In genomic region chr9:90801507-90802289, GRCh38 we compare ENCODE assay signal across 8 cellular contexts. TPM values are rescaled to one million over a fixed set of nuclear protein-coding genes. Genes with fewer than 3 reads are reported as not detected.
DNase-seq lines count a peak whose midpoint lies in the region; ATAC-seq and TF ChIP-seq lines count a peak whose summit lies in the region.

Gene SYK, plus strand, starts transcription at chr9:90801819. Its CDS starts 42,080 bp downstream, at chr9:90843899.

- TF ChIP-seq POLR2A in GM18505 (IDR thresholded peaks at IDR 0.05; ENCODE audit: borderline replicate concordance, extremely low read depth, insufficient read depth, insufficient read length): peak; percentile 61

- POLR2A ChIA-PET in A673 (lab: Charles Lee; ENCODE audit: low non-redundant PET): no interaction called here

- peak within 1 kb of the TSS; percentile 99 for H3K4me2 ChIP-seq in OCI-LY3 (ENCODE audit: low read length)

- intact Hi-C loops in A673 (cut with micrococcal nuclease; ENCODE audit: unreplicated experiment): no loop called here

- peak within 1 kb of the TSS; percentile 53 for H3K4me3 ChIP-seq in A673 (ENCODE audit: low read depth, low read length, poor library complexity, severe bottlenecking)
- H3K4me3 ChIP-seq in OCI-LY3 (ENCODE audit: low read length): peak within 1 kb of the TSS; percentile 86
- peak within 1 kb of the TSS; percentile 87 to 89 for H3K4me3 ChIP-seq in duodenal mucosa (ENCODE audit: low read depth in 1 of 2, low read length in 2 of 2)
- peak within 1 kb of the TSS; percentile 77 to 81 for H3K4me3 ChIP-seq in mucosa of rectum (ENCODE audit: low read length in 2 of 2)

- no TSS peak for BruUV-seq in A673 (replicated peaks; lab: Mats Ljungman, UMichigan)

- H3K9me3 ChIP-seq in A673 (ENCODE audit: low read depth, low read length, poor library complexity, severe bottlenecking) (no peaks in the 10 kb centered on the region), OCI-LY3 (ENCODE audit: insufficient read depth, low read length) (no peaks in the 10 kb centered on the region), duodenal mucosa (ENCODE audit: control insufficient read depth in 1 of 2, low read length in 2 of 2) (no peaks in the 10 kb centered on the region), mucosa of rectum (ENCODE audit: control insufficient read depth in 2 of 2, low read length in 2 of 2) (no peaks in the 10 kb centered on the region)

- DNase-seq in A673 (ENCODE audit: low spot score): no peak
- DNase-seq in stimulated activated naive CD4-positive, alpha-beta T cell treated with Interleukin-2 at 50 U/mL for 16 hours (lab: John Stamatoyannopoulos, UW): no peak

- CTCF ChIA-PET in A673 (lab: Charles Lee): no interaction called here

- H3K27me3 ChIP-seq in A673 (replicated peaks; ENCODE audit: insufficient read depth, low read depth, low read length, poor library complexity): peaks cover 27% of the 10 kb centered on the region
- no peaks in the 10 kb centered on the region for H3K27me3 ChIP-seq in OCI-LY3 (ENCODE audit: low read depth, low read length)
- H3K27me3 ChIP-seq in duodenal mucosa (ENCODE audit: control insufficient read depth in 1 of 2, insufficient read depth in 2 of 2, low read length in 2 of 2): no peaks in the 10 kb centered on the region
- no peaks in the 10 kb centered on the region for H3K27me3 ChIP-seq in mucosa of rectum (ENCODE audit: control insufficient read depth in 2 of 2, insufficient read depth in 2 of 2, low read length in 2 of 2)

- H3K36me3 ChIP-seq in A673 (ENCODE audit: insufficient read depth, low read length, poor library complexity, severe bottlenecking): no peaks in the 10 kb centered on the region
- peaks cover 19% of the 10 kb centered on the region for H3K36me3 ChIP-seq in OCI-LY3 (replicated peaks; ENCODE audit: low read depth, low read length)
- H3K36me3 ChIP-seq in duodenal mucosa (ENCODE audit: control insufficient read depth in 1 of 2, insufficient read depth in 2 of 2, low read length in 2 of 2): no peaks in the 10 kb centered on the region
- no peaks in the 10 kb centered on the region for H3K36me3 ChIP-seq in mucosa of rectum (ENCODE audit: control insufficient read depth in 2 of 2, insufficient read depth in 2 of 2, low read length in 2 of 2)

- H3K9ac ChIP-seq in OCI-LY3 (ENCODE audit: low read length) (peak within 1 kb of the TSS; percentile 99), duodenal mucosa (ENCODE audit: low read depth in 1 of 2, low read length in 2 of 2) (peak within 1 kb of the TSS; percentile 82 to 94), mucosa of rectum (ENCODE audit: low read depth in 1 of 2, low read length in 2 of 2) (peak within 1 kb of the TSS; percentile 86 to 91)

- H3K27ac ChIP-seq in A673 (ENCODE audit: low read depth, low read length, poor library complexity, severe bottlenecking): peak within 1 kb of the TSS; percentile 74
- peak within 1 kb of the TSS; percentile 97 for H3K27ac ChIP-seq in OCI-LY3 (ENCODE audit: low read length)
- peak within 1 kb of the TSS; percentile 58 for H3K27ac ChIP-seq in duodenal mucosa (ENCODE audit: low read depth, low read length)
- H3K27ac ChIP-seq in mucosa of rectum (ENCODE audit: low read depth in 2 of 2, low read length in 2 of 2): peak within 1 kb of the TSS; percentile 79 to 92

- peaks cover 64% of the 10 kb centered on the region for H3K79me2 ChIP-seq in OCI-LY3 (ENCODE audit: low read length)

- no peak within 1 kb of the TSS for H2AFZ ChIP-seq in OCI-LY3 (ENCODE audit: low read depth, low read length)

- TF ChIP-seq CTCF in A673 (conservative IDR thresholded peaks at IDR 0.05; ENCODE audit: low read depth, low read length) (no peak), OCI-LY3 (IDR thresholded peaks at IDR 0.05; ENCODE audit: low read depth, low read length) (no peak)

- H4K20me1 ChIP-seq in OCI-LY3 (ENCODE audit: insufficient read depth, low read length): peaks cover 15% of the 10 kb centered on the region

- peak; percentile 54 for ATAC-seq in GM18505 (IDR thresholded peaks at IDR 0.05; ENCODE audit: unreplicated experiment)
- ATAC-seq in HG03066 (IDR thresholded peaks at IDR 0.05; ENCODE audit: low read depth, unreplicated experiment): peak; percentile 42
- ATAC-seq in HG02623 (IDR thresholded peaks at IDR 0.05; ENCODE audit: unreplicated experiment): no peak

- H3K4me1 ChIP-seq in A673 (ENCODE audit: insufficient read depth, low read length, poor library complexity, severe bottlenecking) (peaks cover 36% of the 10 kb centered on the region), OCI-LY3 (ENCODE audit: low read length) (peaks cover 72% of the 10 kb centered on the region), duodenal mucosa (ENCODE audit: control insufficient read depth in 1 of 2, insufficient read depth in 2 of 2, low read length in 2 of 2) (peaks cover 14 to 17% of the 10 kb centered on the region in 2 donors), mucosa of rectum (ENCODE audit: control insufficient read depth in 2 of 2, insufficient read depth in 2 of 2, low read length in 2 of 2) (peaks cover 9 to 10% of the 10 kb centered on the region in 2 donors)

RNA-seq across cellular contexts. Expression of gene SYK, which starts in this region (rescaled TPM):
- total RNA-seq in A673 (2021): 14.9 and 21.5 TPM in 2 replicates
